ENCODE assay signal across 16 cellular contexts in the genomic region with DNA sequence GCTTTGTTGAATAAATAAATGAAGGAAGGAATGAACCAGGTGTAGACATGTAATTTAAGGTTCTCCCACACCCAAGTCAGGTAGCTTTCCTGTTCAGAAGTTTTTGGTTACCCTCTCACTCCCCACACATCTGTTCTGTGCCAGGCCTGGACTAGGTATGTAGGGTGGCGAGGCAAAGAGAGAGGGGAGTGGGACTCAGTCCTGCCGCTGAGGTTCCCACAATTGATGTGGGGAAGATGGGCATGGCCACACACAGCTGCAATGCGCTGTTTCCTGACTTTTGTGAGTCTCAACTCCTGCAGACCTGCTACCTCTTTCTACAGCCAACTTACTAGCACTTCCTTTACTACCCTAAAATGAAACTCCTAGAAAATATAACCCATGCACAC.
"Had no signal": no experiment of that assay in that cellular context is flagged by ENCODE, and none has a peak within 500 bp of the region (broad histone marks: within the 10 kb centered on the region; RNA-seq: fewer than 3 reads in every experiment).

No MANE protein-coding gene starts in this region.

- H3K9me3 ChIP-seq: prostate gland, right lobe of liver, thoracic aorta had no signal

- H3K36me3 Mint-ChIP-seq: natural killer cell treated with Interleukin-12 subunit alpha and Interleukin-12 subunit beta and Interleukin-15 and Interleukin-18, amount 100 ng/mL, for 72 hours had no signal

- H3K4me1 ChIP-seq: prostate gland, right lobe of liver had no signal

- H3K9me3 Mint-ChIP-seq: activated naive CD4-positive, alpha-beta T cell treated with anti-CD3 and anti-CD28 coated beads for 36 hours; activated naive CD8-positive, alpha-beta T cell treated with anti-CD3 and anti-CD28 coated beads, Interleukin-2, amount 50 U/mL, for 24 hours; activated T-helper 2 cell treated with anti-CD3 and anti-CD28 coated beads, Interferon-gamma antibody, Interleukin-2, Interleukin-4, amounts not matched to agents 10 μg/mL and 5 μg/mL and 100 μg/mL, durations not matched to agents 14 hours and 24 hours and 36 hours; natural killer cell treated with Interleukin-12 subunit alpha and Interleukin-12 subunit beta and Interleukin-15 and Interleukin-18, amount 100 ng/mL, for 72 hours; stimulated activated naive CD8-positive, alpha-beta T cell treated with anti-CD3 and anti-CD28 coated beads, Interleukin-15, amount 100 ng/mL, for 72 hours had no signal

- H3K4me1 Mint-ChIP-seq: stimulated activated naive CD8-positive, alpha-beta T cell treated with anti-CD3 and anti-CD28 coated beads, Interleukin-15, amount 100 ng/mL, for 72 hours had no signal

- H3K4me3 ChIP-seq: cardiac muscle cell, prostate gland, right lobe of liver, thoracic aorta had no signal

- DNase-seq: activated CD4-positive, alpha-beta T cell treated with anti-CD3 and anti-CD28 coated beads, Interleukin-2, amount 50 U/mL, for 1 hour; activated naive CD4-positive, alpha-beta T cell treated with anti-CD3 and anti-CD28 coated beads for 36 hours; activated naive CD8-positive, alpha-beta T cell treated with anti-CD3 and anti-CD28 coated beads, Interleukin-2, amount 50 U/mL, for 24 hours; activated T-cell treated with anti-CD3 and anti-CD28 coated beads for 4 hours; aorta; foreskin melanocyte; head of caudate nucleus; left colon; right lobe of liver; stimulated activated naive CD8-positive, alpha-beta T cell treated with anti-CD3 and anti-CD28 coated beads, Interleukin-15, amount 100 ng/mL, for 72 hours; T-helper 9 cell had no signal

- H3K27ac ChIP-seq: right lobe of liver had no signal

- H3K27me3 Mint-ChIP-seq: activated naive CD8-positive, alpha-beta T cell treated with anti-CD3 and anti-CD28 coated beads, Interleukin-2, amount 50 U/mL, for 24 hours had no signal

- ATAC-seq: activated naive CD8-positive, alpha-beta T cell treated with anti-CD3 and anti-CD28 coated beads, Interleukin-2, amount 50 U/mL, for 24 hours; left colon; natural killer cell treated with Interleukin-12 subunit alpha and Interleukin-12 subunit beta and Interleukin-15 and Interleukin-18, amount 100 ng/mL, for 72 hours; right lobe of liver; stimulated activated naive CD8-positive, alpha-beta T cell treated with anti-CD3 and anti-CD28 coated beads, Interleukin-15, amount 100 ng/mL, for 72 hours had no signal

- H3K4me3 Mint-ChIP-seq: activated naive CD4-positive, alpha-beta T cell treated with anti-CD3 and anti-CD28 coated beads for 36 hours; activated naive CD8-positive, alpha-beta T cell treated with anti-CD3 and anti-CD28 coated beads, Interleukin-2, amount 50 U/mL, for 24 hours; natural killer cell treated with Interleukin-12 subunit alpha and Interleukin-12 subunit beta and Interleukin-15 and Interleukin-18, amount 100 ng/mL, for 72 hours; stimulated activated naive CD8-positive, alpha-beta T cell treated with anti-CD3 and anti-CD28 coated beads, Interleukin-15, amount 100 ng/mL, for 72 hours had no signal

- H3K36me3 ChIP-seq: cardiac muscle cell, prostate gland, right lobe of liver, thoracic aorta had no signal

- H3K27ac Mint-ChIP-seq: activated naive CD4-positive, alpha-beta T cell treated with anti-CD3 and anti-CD28 coated beads for 36 hours; activated naive CD8-positive, alpha-beta T cell treated with anti-CD3 and anti-CD28 coated beads, Interleukin-2, amount 50 U/mL, for 24 hours; activated T-helper 2 cell treated with anti-CD3 and anti-CD28 coated beads, Interferon-gamma antibody, Interleukin-2, Interleukin-4, amounts not matched to agents 10 μg/mL and 5 μg/mL and 100 μg/mL, durations not matched to agents 14 hours and 24 hours and 36 hours; natural killer cell treated with Interleukin-12 subunit alpha and Interleukin-12 subunit beta and Interleukin-15 and Interleukin-18, amount 100 ng/mL, for 72 hours; stimulated activated naive CD8-positive, alpha-beta T cell treated with anti-CD3 and anti-CD28 coated beads, Interleukin-15, amount 100 ng/mL, for 72 hours had no signal

- H3K27me3 ChIP-seq: cardiac muscle cell, right lobe of liver had no signal
